ENCODE assay signal across 15 cellular contexts in genomic region chr5:160979356-160979755, GRCh38.
"Had no signal": no experiment of that assay in that cellular context is flagged by ENCODE, and none has a peak within 500 bp of the region (broad histone marks: within the 10 kb centered on the region; RNA-seq: fewer than 3 reads in every experiment).

No MANE protein-coding gene starts in this region.

- H3K36me3 ChIP-seq: suprapubic skin, upper lobe of left lung had no signal

- H3K27ac ChIP-seq: foreskin keratinocyte, skin epidermis, suprapubic skin, upper lobe of left lung had no signal

- H3K9me3 ChIP-seq: suprapubic skin, upper lobe of left lung had no signal

- ATAC-seq: effector memory CD8-positive, alpha-beta T cell; foreskin keratinocyte; left ventricle myocardium superior; stimulated activated naive CD8-positive, alpha-beta T cell treated with anti-CD3 and anti-CD28 coated beads, Interleukin-15, Interleukin-2, amounts not matched to agents 100 U/mL and 50 U/mL, for 24 hours had no signal

- H3K4me3 ChIP-seq: skin epidermis, suprapubic skin, upper lobe of left lung had no signal

- DNase-seq: activated CD4-positive, CD25-positive, alpha-beta regulatory T cell treated with anti-CD3 and anti-CD28 coated beads, Interleukin-2, amount 50 U/mL, for 72 hours; activated naive CD4-positive, alpha-beta T cell treated with Interleukin-2 at 50 U/mL for 16 hours; anterior cingulate cortex; effector memory CD8-positive, alpha-beta T cell; foreskin keratinocyte; glutamatergic neuron; left ventricle myocardium superior; mesenchymal stem cell; occipital lobe; stimulated activated CD4-positive, alpha-beta T cell treated with anti-CD3 and anti-CD28 coated beads, Interleukin-15, amount 100 ng/mL, for 24 hours; stimulated activated CD4-positive, alpha-beta T cell treated with anti-CD3 and anti-CD28 coated beads, Interleukin-4, amount 100 ng/mL, for 24 hours; stimulated activated naive CD8-positive, alpha-beta T cell treated with anti-CD3 and anti-CD28 coated beads, Interleukin-15, Interleukin-2, amounts not matched to agents 100 U/mL and 50 U/mL, for 24 hours; upper lobe of left lung had no signal

- H3K4me1 ChIP-seq: foreskin keratinocyte, suprapubic skin, upper lobe of left lung had no signal

- H3K27me3 ChIP-seq: foreskin keratinocyte, suprapubic skin, upper lobe of left lung had no signal
